19 cellular contexts compared by ENCODE assay signal in genomic region chr6:49001856-49002255, GRCh38.
DNase-seq lines count a peak whose midpoint lies in the region; TF ChIP-seq lines count a peak whose summit lies in the region.
"Had no signal": no experiment of that assay in that cellular context is flagged by ENCODE, and none has a peak within 500 bp of the region (broad histone marks: within the 10 kb centered on the region; RNA-seq: fewer than 3 reads in every experiment).

No MANE protein-coding gene starts in this region.

- H3K4me3 ChIP-seq in adipocyte (ENCODE audit: low read length) = peak overlapping the region; percentile 2
- H3K4me3 ChIP-seq in smooth muscle cell = no peak overlapping the region
- no peak overlapping the region for H3K4me3 ChIP-seq in PC-9
- no peak overlapping the region for H3K4me3 ChIP-seq in CD4-positive, alpha-beta memory T cell (ENCODE audit: low read length in 2 of 2)
- H3K4me3 ChIP-seq: coronary artery, testis had no signal

- no peaks in the 10 kb centered on the region for H3K4me1 Mint-ChIP-seq in CD4-positive, alpha-beta memory T cell
- H3K4me1 Mint-ChIP-seq: CD8-positive, alpha-beta memory T cell; natural killer cell had no signal

- no peaks in the 10 kb centered on the region for H3K36me3 ChIP-seq in adipocyte (ENCODE audit: control insufficient read depth, insufficient read depth, low read length, severe bottlenecking)
- H3K36me3 ChIP-seq in smooth muscle cell (ENCODE audit: low read depth) = no peaks in the 10 kb centered on the region
- H3K36me3 ChIP-seq in PC-9 (ENCODE audit: low read depth) = no peaks in the 10 kb centered on the region
- H3K36me3 ChIP-seq in CD4-positive, alpha-beta memory T cell (ENCODE audit: insufficient read depth, low read length) = no peaks in the 10 kb centered on the region

- POLR2A ChIA-PET in PC-9 (lab: Charles Lee; ENCODE audit: unreplicated experiment) = no interaction called here
- POLR2A ChIA-PET in CD4-positive, alpha-beta memory T cell (lab: Charles Lee; ENCODE audit: partially characterized antibody) = no interaction called here

- H3K27ac Mint-ChIP-seq in CD4-positive, alpha-beta memory T cell = no peak overlapping the region
- H3K27ac Mint-ChIP-seq: activated T-helper 1 cell treated with anti-CD3 and anti-CD28 coated beads, Interleukin-12 subunit alpha, Interleukin-12 subunit beta, Interleukin-2, Interleukin-4 antibody, amounts not matched to agents 30 ng/mL and 10 ng/mL and 1 ng/mL, durations not matched to agents 14 hours and 24 hours and 36 hours; CD8-positive, alpha-beta memory T cell; natural killer cell had no signal

- H3K9me3 ChIP-seq in adipocyte (ENCODE audit: control insufficient read depth, low read length) = no peaks in the 10 kb centered on the region
- no peaks in the 10 kb centered on the region for H3K9me3 ChIP-seq in smooth muscle cell (replicated peaks; ENCODE audit: low read depth)
- no peaks in the 10 kb centered on the region for H3K9me3 ChIP-seq in PC-9 (ENCODE audit: insufficient read depth, low read depth)
- H3K9me3 ChIP-seq in CD4-positive, alpha-beta memory T cell (ENCODE audit: control insufficient read depth in 1 of 2, low read length in 2 of 2) = no peaks in the 10 kb centered on the region
- H3K9me3 ChIP-seq: testis had no signal

- no TSS peak for BruUV-seq in PC-9 (replicated peaks; lab: Mats Ljungman, UMichigan)

- no peak overlapping the region for H3K4me3 Mint-ChIP-seq in CD4-positive, alpha-beta memory T cell
- H3K4me3 Mint-ChIP-seq: activated T-helper 1 cell treated with anti-CD3 and anti-CD28 coated beads, Interleukin-12 subunit alpha, Interleukin-12 subunit beta, Interleukin-2, Interleukin-4 antibody, amounts not matched to agents 30 ng/mL and 10 ng/mL and 1 ng/mL, durations not matched to agents 14 hours and 24 hours and 36 hours; CD8-positive, alpha-beta memory T cell; natural killer cell had no signal

- no peaks in the 10 kb centered on the region for H3K27me3 ChIP-seq in adipocyte (replicated peaks; ENCODE audit: control insufficient read depth, insufficient read depth, low read length)
- H3K27me3 ChIP-seq in smooth muscle cell (ENCODE audit: low read depth) = no peaks in the 10 kb centered on the region
- H3K27me3 ChIP-seq in PC-9 (ENCODE audit: insufficient read depth, low read depth) = no peaks in the 10 kb centered on the region
- no peaks in the 10 kb centered on the region for H3K27me3 ChIP-seq in CD4-positive, alpha-beta memory T cell (ENCODE audit: insufficient read depth, low read length)
- H3K27me3 ChIP-seq: testis had no signal

- DNase-seq in DMS53 (lab: John Stamatoyannopoulos, UW) (peak; percentile 6), DMS53 treated with DMSO at 0.1 percent for 48 hours (lab: John Stamatoyannopoulos, UW; ENCODE audit: unreplicated experiment) (no peak), adipocyte (ENCODE audit: low read depth) (peak; percentile 79), fibroblast of the conjunctiva (ENCODE audit: low read depth) (peak; percentile 10), smooth muscle cell (lab: John Stamatoyannopoulos, UW; ENCODE audit: unreplicated experiment) (no peak), PC-9 (no peak), GM10266 (ENCODE audit: extremely low spot score) (no peak)
- no peak for DNase-seq in CD4-positive, alpha-beta memory T cell
- DNase-seq: activated CD4-positive, alpha-beta T cell treated with anti-CD3 and anti-CD28 coated beads, Interleukin-2, amount 50 U/mL, for 4 hours; CD8-positive, alpha-beta memory T cell; GF-D8; natural killer cell; retina; stimulated activated CD4-positive, alpha-beta T cell treated with anti-CD3 and anti-CD28 coated beads, Interleukin-1b, Interleukin-23, amount 100 ng/mL, for 48 hours; T-helper 9 cell; testis had no signal

- no peaks in the 10 kb centered on the region; the same call in 1 of the 2 replicates for H3K9me2 ChIP-seq in PC-9 (ENCODE audit: insufficient read depth)

- H3K27ac ChIP-seq in smooth muscle cell (ENCODE audit: low read depth) (no peak overlapping the region), PC-9 (no peak overlapping the region)
- H3K27ac ChIP-seq in CD4-positive, alpha-beta memory T cell (ENCODE audit: low read depth, low read length) = no peak overlapping the region
- H3K27ac ChIP-seq: 22Rv1, coronary artery, testis had no signal

- H3K4me2 ChIP-seq in smooth muscle cell = no peak overlapping the region
- H3K4me2 ChIP-seq in PC-9 = no peak overlapping the region

- peak overlapping the region; percentile 30 for H3K9ac ChIP-seq in adipocyte (ENCODE audit: low read length)
- H3K9ac ChIP-seq in smooth muscle cell (ENCODE audit: low read depth) = no peak overlapping the region

- CTCF ChIA-PET in PC-9 (lab: Charles Lee) = no interaction called here
- CTCF ChIA-PET in CD4-positive, alpha-beta memory T cell (lab: Charles Lee; ENCODE audit: partially characterized antibody) = no interaction called here

- peaks cover 0 to 7% (median 3%) of the 10 kb centered on the region in 8 donors for H3K9me3 Mint-ChIP-seq in CD4-positive, alpha-beta memory T cell
- H3K9me3 Mint-ChIP-seq: activated T-helper 1 cell treated with anti-CD3 and anti-CD28 coated beads, Interleukin-12 subunit alpha, Interleukin-12 subunit beta, Interleukin-2, Interleukin-4 antibody, amounts not matched to agents 30 ng/mL and 10 ng/mL and 1 ng/mL, durations not matched to agents 14 hours and 24 hours and 36 hours had no signal

- H2AFZ ChIP-seq in smooth muscle cell (ENCODE audit: low read depth) (peak overlapping the region; percentile 54), PC-9 (no peak overlapping the region)

- no peaks in the 10 kb centered on the region for H3K36me3 Mint-ChIP-seq in CD4-positive, alpha-beta memory T cell
- H3K36me3 Mint-ChIP-seq: CD8-positive, alpha-beta memory T cell; natural killer cell had no signal

- peaks cover 19% of the 10 kb centered on the region for H3K4me1 ChIP-seq in adipocyte (ENCODE audit: control insufficient read depth, insufficient read depth, low read length)
- no peaks in the 10 kb centered on the region for H3K4me1 ChIP-seq in smooth muscle cell (ENCODE audit: low read depth)
- H3K4me1 ChIP-seq in PC-9 (replicated peaks; ENCODE audit: insufficient read depth) = no peaks in the 10 kb centered on the region
- H3K4me1 ChIP-seq in CD4-positive, alpha-beta memory T cell (ENCODE audit: insufficient read depth, low read length) = no peaks in the 10 kb centered on the region
- H3K4me1 ChIP-seq: testis had no signal

- H3K79me2 ChIP-seq in smooth muscle cell (ENCODE audit: low read depth) (no peaks in the 10 kb centered on the region), PC-9 (ENCODE audit: low read depth) (no peaks in the 10 kb centered on the region)

- intact Hi-C loops in PC-9 (cut with micrococcal nuclease; ENCODE audit: unreplicated experiment) = no loop called here
- intact Hi-C loops in CD4-positive, alpha-beta memory T cell (cut with micrococcal nuclease) = no loop called here

- TF ChIP-seq CTCF in smooth muscle cell (IDR thresholded peaks at IDR 0.05; ENCODE audit: borderline replicate concordance, insufficient read depth, poor library complexity, severe bottlenecking) (no peak), PC-9 (conservative IDR thresholded peaks at IDR 0.05) (no peak), GM10266 (IDR thresholded peaks at IDR 0.05; ENCODE audit: control insufficient read depth, insufficient read depth, low read depth, missing control alignments) (no peak)

- H4K20me1 ChIP-seq in smooth muscle cell (ENCODE audit: low read depth) (no peaks in the 10 kb centered on the region), PC-9 (ENCODE audit: insufficient read depth) (no peaks in the 10 kb centered on the region)

- no peaks in the 10 kb centered on the region for H3K27me3 Mint-ChIP-seq in CD4-positive, alpha-beta memory T cell
- H3K27me3 Mint-ChIP-seq: CD8-positive, alpha-beta memory T cell had no signal

- H3F3A ChIP-seq in smooth muscle cell (ENCODE audit: low read depth) (no peaks in the 10 kb centered on the region), PC-9 (ENCODE audit: insufficient read depth, low read depth) (no peaks in the 10 kb centered on the region)

Comparison
In these comparisons a context has a peak if more than half of its experiments do, and no peak if none do; other contexts are left out.
1. DNase-seq: peak in DMS53 (single experiment), adipocyte (single experiment) and fibroblast of the conjunctiva (single experiment); none in DMS53 treated with DMSO at 0.1 percent for 48 hours (single experiment), smooth muscle cell (single experiment), PC-9 (0 of 2), GM10266 (single experiment) and CD4-positive, alpha-beta memory T cell (0 of 5).